In genomic region chr22:38228873-38229740, GRCh38 we compare ENCODE assay signal across 8 cellular contexts. TPM values are rescaled to one million over a fixed set of nuclear protein-coding genes. Genes with fewer than 3 reads are reported as not detected.
A peak's percentile ranks its signal among the peaks of the same experiment; 100 is the strongest.
DNase-seq lines count a peak whose midpoint lies in the region; ATAC-seq, FAIRE-seq and TF ChIP-seq lines count a peak whose summit lies in the region.

No MANE protein-coding gene starts in this region.

- H3K4me3 Mint-ChIP-seq in neural crest cell, result peak overlapping the region; percentile 47

- no peak overlapping the region for H3K4me3 ChIP-seq in AG10803 (ENCODE audit: low read length)

- TF ChIP-seq CTCF in AG10803 (conservative IDR thresholded peaks at IDR 0.05; ENCODE audit: low read length) (no peak), neural crest cell (conservative IDR thresholded peaks at IDR 0.05) (no peak)

- ATAC-seq in GM18870 (IDR thresholded peaks at IDR 0.05; ENCODE audit: unreplicated experiment) (no peak), HG02623 (IDR thresholded peaks at IDR 0.05; ENCODE audit: unreplicated experiment) (no peak)

- H3K9me3 Mint-ChIP-seq in neural crest cell, result no peaks in the 10 kb centered on the region

- H3K27ac Mint-ChIP-seq in neural crest cell (ENCODE audit: unreplicated experiment), result peak overlapping the region; percentile 58

- DNase-seq in AG10803 (ENCODE audit: low read depth) (peak; percentile 72), LoVo (ENCODE audit: low spot score) (peak; percentile 62), neural crest cell (ENCODE audit: low read depth, low spot score) (no peak), HPDE6-E6E7 (ENCODE audit: extremely low spot score) (no peak), HK-2 (ENCODE audit: unreplicated experiment) (no peak)

- FAIRE-seq in endometrium (lab: Jason Lieb, UNC), result peak; percentile 91

- no peaks in the 10 kb centered on the region for H3K27me3 Mint-ChIP-seq in neural crest cell (ENCODE audit: low read depth)

- H3K4me1 Mint-ChIP-seq in neural crest cell, result peaks cover 7% of the 10 kb centered on the region

- peaks cover 10% of the 10 kb centered on the region for H3K36me3 Mint-ChIP-seq in neural crest cell (ENCODE audit: low read depth)

RNA-seq across cellular contexts. Expression of gene MAFF, which starts 27.3 kb away (rescaled TPM):
- total RNA-seq in neural crest cell, result 3.9 and 5.4 TPM in 2 replicates

RNA-seq across cellular contexts. Expression of gene TMEM184B, which starts 43.7 kb away (rescaled TPM):
- 58.3 and 60.3 TPM in 2 replicates for total RNA-seq in neural crest cell

RNA-seq across cellular contexts. Expression of gene PLA2G6, which starts 47.5 kb away (rescaled TPM):
- 11.0 and 14.6 TPM in 2 replicates for total RNA-seq in neural crest cell

Comparison
In these comparisons a context has a peak if more than half of its experiments do, and no peak if none do; other contexts are left out.
1. DNase-seq: peak in AG10803 (single experiment) and LoVo (single experiment); none in neural crest cell (single experiment), HPDE6-E6E7 (single experiment) and HK-2 (single experiment).